Comparison of ENCODE assay signal across 29 cellular contexts in genomic region chr10:127029061-127029460, GRCh38.
"Had no signal": no experiment of that assay in that cellular context is flagged by ENCODE, and none has a peak within 500 bp of the region (broad histone marks: within the 10 kb centered on the region; RNA-seq: fewer than 3 reads in every experiment).

No MANE protein-coding gene starts in this region.

- H3K4me2 ChIP-seq: neural progenitor cell had no signal

- H3K27me3 Mint-ChIP-seq: naive B cell; progenitor cell of endocrine pancreas; stimulated activated memory B cell treated with anti-CD40 and anti-IgM and Interleukin-4, amounts not matched to agents 10 μg/mL and 1 μg/mL and 100 μg/mL, for 72 hours; stimulated activated naive CD8-positive, alpha-beta T cell treated with anti-CD3 and anti-CD28 coated beads, Interleukin-15, amount 100 ng/mL, for 72 hours; type B pancreatic cell had no signal

- H2AFZ ChIP-seq: neural progenitor cell, parathyroid adenoma had no signal

- H3K79me2 ChIP-seq: parathyroid adenoma had no signal

- DNase-seq: naive B cell; natural killer cell; occipital lobe; ovary; psoas muscle; right cardiac atrium; right lobe of liver; sigmoid colon; small intestine; stimulated activated CD4-positive, alpha-beta T cell treated with anti-CD3 and anti-CD28 coated beads, Interleukin-15, amount 100 ng/mL, for 24 hours; stimulated activated CD4-positive, alpha-beta T cell treated with anti-CD3 and anti-CD28 coated beads, Interleukin-2, amount 100 ng/mL, for 24 hours; stimulated activated CD4-positive, alpha-beta T cell treated with anti-CD3 and anti-CD28 coated beads, Interleukin-4, amount 100 ng/mL, for 1 hour; stimulated activated CD4-positive, alpha-beta T cell treated with anti-CD3 and anti-CD28 coated beads, Interleukin-4, amount 100 ng/mL, for 4 hours; stimulated activated CD8-positive, alpha-beta memory T cell treated with anti-CD3 and anti-CD28 coated beads, Interleukin-4, amount 100 ng/mL, for 48 hours; stimulated activated naive CD4-positive, alpha-beta T cell; stimulated activated naive CD8-positive, alpha-beta T cell treated with anti-CD3 and anti-CD28 coated beads, Interleukin-15, amount 100 ng/mL, for 72 hours; stimulated activated naive CD8-positive, alpha-beta T cell treated with anti-CD3 and anti-CD28 coated beads, Interleukin-15, Interleukin-2, amounts not matched to agents 100 U/mL and 50 U/mL, for 24 hours; substantia nigra; testis; tibial artery; upper lobe of right lung had no signal

- ATAC-seq: natural killer cell; psoas muscle; right cardiac atrium; right lobe of liver; stimulated activated memory B cell treated with anti-CD40 and anti-IgM and Interleukin-4, amounts not matched to agents 10 μg/mL and 1 μg/mL and 100 μg/mL, for 72 hours; stimulated activated naive CD8-positive, alpha-beta T cell treated with anti-CD3 and anti-CD28 coated beads, Interleukin-15, amount 100 ng/mL, for 72 hours; stimulated activated naive CD8-positive, alpha-beta T cell treated with anti-CD3 and anti-CD28 coated beads, Interleukin-15, Interleukin-2, amounts not matched to agents 100 U/mL and 50 U/mL, for 24 hours; upper lobe of right lung had no signal

- H3K4me1 ChIP-seq: neural progenitor cell, parathyroid adenoma, psoas muscle, right lobe of liver, suprapubic skin, testis, tibial artery, upper lobe of right lung, vagina had no signal

- H3K9me3 Mint-ChIP-seq: natural killer cell; nephron; neural progenitor cell; stimulated activated naive CD8-positive, alpha-beta T cell treated with anti-CD3 and anti-CD28 coated beads, Interleukin-15, amount 100 ng/mL, for 72 hours; type B pancreatic cell had no signal

- H3K9ac ChIP-seq: neural progenitor cell, parathyroid adenoma had no signal

- H3K27ac ChIP-seq: neural progenitor cell, ovary, parathyroid adenoma, psoas muscle, right lobe of liver, sigmoid colon, suprapubic skin, testis, tibial artery, upper lobe of right lung, vagina had no signal

- H3K4me3 Mint-ChIP-seq: naive B cell; natural killer cell; nephron; neural progenitor cell; stimulated activated memory B cell treated with anti-CD40 and anti-IgM and Interleukin-4, amounts not matched to agents 10 μg/mL and 1 μg/mL and 100 μg/mL, for 72 hours; stimulated activated naive CD8-positive, alpha-beta T cell treated with anti-CD3 and anti-CD28 coated beads, Interleukin-15, amount 100 ng/mL, for 72 hours; type B pancreatic cell had no signal

- H3K9me3 ChIP-seq: ovary, psoas muscle, right lobe of liver, sigmoid colon, suprapubic skin, testis, tibial artery, upper lobe of right lung, vagina had no signal

- H3K27ac Mint-ChIP-seq: natural killer cell; nephron; neural progenitor cell; progenitor cell of endocrine pancreas; stimulated activated memory B cell treated with anti-CD40 and anti-IgM and Interleukin-4, amounts not matched to agents 10 μg/mL and 1 μg/mL and 100 μg/mL, for 72 hours; stimulated activated naive CD8-positive, alpha-beta T cell treated with anti-CD3 and anti-CD28 coated beads, Interleukin-15, amount 100 ng/mL, for 72 hours; type B pancreatic cell had no signal

- H3K36me3 Mint-ChIP-seq: naive B cell; natural killer cell; stimulated activated memory B cell treated with anti-CD40 and anti-IgM and Interleukin-4, amounts not matched to agents 10 μg/mL and 1 μg/mL and 100 μg/mL, for 72 hours had no signal

- H3K27me3 ChIP-seq: neural progenitor cell, ovary, right lobe of liver, sigmoid colon, suprapubic skin, testis, tibial artery, upper lobe of right lung, vagina had no signal

- H3K36me3 ChIP-seq: neural progenitor cell, ovary had no signal

- H3K4me1 Mint-ChIP-seq: naive B cell; stimulated activated memory B cell treated with anti-CD40 and anti-IgM and Interleukin-4, amounts not matched to agents 10 μg/mL and 1 μg/mL and 100 μg/mL, for 72 hours; stimulated activated naive CD8-positive, alpha-beta T cell treated with anti-CD3 and anti-CD28 coated beads, Interleukin-15, amount 100 ng/mL, for 72 hours had no signal

- H3K4me3 ChIP-seq: neural progenitor cell, ovary, psoas muscle, right lobe of liver, sigmoid colon, suprapubic skin, testis, tibial artery, upper lobe of right lung, vagina had no signal
